1 cellular context compared by ENCODE assay signal in genomic region chr4:177256950-177257349, GRCh38.
TF ChIP-seq lines count a peak whose summit lies in the region.

No MANE protein-coding gene starts in this region.

TF ChIP-seq in HepG2, 621 proteins besides CTCF, POLR2A, EP300 and RAD21:
- TF ChIP-seq, protein P1, sequence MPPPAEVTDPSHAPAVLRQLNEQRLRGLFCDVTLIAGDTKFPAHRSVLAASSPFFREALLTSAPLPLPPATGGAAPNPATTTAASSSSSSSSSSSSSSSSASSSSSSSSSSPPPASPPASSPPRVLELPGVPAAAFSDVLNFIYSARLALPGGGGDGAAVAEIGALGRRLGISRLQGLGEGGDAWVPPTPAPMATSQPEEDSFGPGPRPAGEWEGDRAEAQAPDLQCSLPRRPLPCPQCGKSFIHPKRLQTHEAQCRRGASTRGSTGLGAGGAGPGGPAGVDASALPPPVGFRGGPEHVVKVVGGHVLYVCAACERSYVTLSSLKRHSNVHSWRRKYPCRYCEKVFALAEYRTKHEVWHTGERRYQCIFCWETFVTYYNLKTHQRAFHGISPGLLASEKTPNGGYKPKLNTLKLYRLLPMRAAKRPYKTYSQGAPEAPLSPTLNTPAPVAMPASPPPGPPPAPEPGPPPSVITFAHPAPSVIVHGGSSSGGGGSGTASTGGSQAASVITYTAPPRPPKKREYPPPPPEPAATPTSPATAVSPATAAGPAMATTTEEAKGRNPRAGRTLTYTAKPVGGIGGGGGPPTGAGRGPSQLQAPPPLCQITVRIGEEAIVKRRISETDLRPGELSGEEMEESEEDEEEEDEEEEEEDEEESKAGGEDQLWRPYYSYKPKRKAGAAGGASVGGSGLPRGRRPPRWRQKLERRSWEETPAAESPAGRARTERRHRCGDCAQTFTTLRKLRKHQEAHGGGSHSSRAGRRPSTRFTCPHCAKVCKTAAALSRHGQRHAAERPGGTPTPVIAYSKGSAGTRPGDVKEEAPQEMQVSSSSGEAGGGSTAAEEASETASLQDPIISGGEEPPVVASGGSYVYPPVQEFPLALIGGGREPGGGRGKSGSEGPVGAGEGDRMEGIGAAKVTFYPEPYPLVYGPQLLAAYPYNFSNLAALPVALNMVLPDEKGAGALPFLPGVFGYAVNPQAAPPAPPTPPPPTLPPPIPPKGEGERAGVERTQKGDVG (CRISPR knock-in tag; IDR thresholded peaks at IDR 0.05; ENCODE audit: borderline replicate concordance), result no peak
- no peak for TF ChIP-seq ZNF354B (CRISPR knock-in tag; IDR thresholded peaks at IDR 0.05)
- no peak for TF ChIP-seq HOXA3 (CRISPR knock-in tag; IDR thresholded peaks at IDR 0.05)
- no peak for TF ChIP-seq ZNF446 (CRISPR knock-in tag; IDR thresholded peaks at IDR 0.05)
- no peak for TF ChIP-seq ZBED4 (CRISPR knock-in tag; IDR thresholded peaks at IDR 0.05; ENCODE audit: borderline replicate concordance)
- TF ChIP-seq SSRP1 (CRISPR knock-in tag; IDR thresholded peaks at IDR 0.05), result no peak
- TF ChIP-seq ZNF496 (CRISPR knock-in tag; IDR thresholded peaks at IDR 0.05; ENCODE audit: insufficient replicate concordance), result no peak
- TF ChIP-seq, protein P2, sequence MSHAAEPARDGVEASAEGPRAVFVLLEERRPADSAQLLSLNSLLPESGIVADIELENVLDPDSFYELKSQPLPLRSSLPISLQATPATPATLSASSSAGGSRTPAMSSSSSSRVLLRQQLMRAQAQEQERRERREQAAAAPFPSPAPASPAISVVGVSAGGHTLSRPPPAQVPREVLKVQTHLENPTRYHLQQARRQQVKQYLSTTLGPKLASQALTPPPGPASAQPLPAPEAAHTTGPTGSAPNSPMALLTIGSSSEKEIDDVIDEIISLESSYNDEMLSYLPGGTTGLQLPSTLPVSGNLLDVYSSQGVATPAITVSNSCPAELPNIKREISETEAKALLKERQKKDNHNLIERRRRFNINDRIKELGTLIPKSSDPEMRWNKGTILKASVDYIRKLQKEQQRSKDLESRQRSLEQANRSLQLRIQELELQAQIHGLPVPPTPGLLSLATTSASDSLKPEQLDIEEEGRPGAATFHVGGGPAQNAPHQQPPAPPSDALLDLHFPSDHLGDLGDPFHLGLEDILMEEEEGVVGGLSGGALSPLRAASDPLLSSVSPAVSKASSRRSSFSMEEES (CRISPR knock-in tag; IDR thresholded peaks at IDR 0.05), result no peak
- TF ChIP-seq ZNF143 (CRISPR knock-in tag; IDR thresholded peaks at IDR 0.05), result no peak
TF ChIP-seq in HepG2: peak in this region for 0.
